ENCODE assay signal across 7 cellular contexts in genomic region chr11:65898656-65899355, GRCh38. TPM values are rescaled to one million over a fixed set of nuclear protein-coding genes. Genes with fewer than 3 reads are reported as not detected.
A peak's percentile ranks its signal among the peaks of the same experiment; 100 is the strongest.
DNase-seq lines count a peak whose midpoint lies in the region; ATAC-seq, FAIRE-seq and TF ChIP-seq lines count a peak whose summit lies in the region.
"Had no signal": no experiment of that assay in that cellular context is flagged by ENCODE, and none has a peak within 500 bp of the region (broad histone marks: within the 10 kb centered on the region; RNA-seq: fewer than 3 reads in every experiment).

No MANE protein-coding gene starts in this region.

- H3K27ac ChIP-seq in A549 (peak overlapping the region; percentile 97), SJCRH30 (no peak overlapping the region)

- ATAC-seq in A549 (no peak), HG02884 (IDR thresholded peaks at IDR 0.05; ENCODE audit: unreplicated experiment) (no peak)

- DNase-seq in A549 (ENCODE audit: low read depth in 1 of 2, low spot score in 1 of 2) (no peak), SJCRH30 (no peak), NCI-H1694 (lab: John Stamatoyannopoulos, UW) (no peak), NCI-H1048 (lab: John Stamatoyannopoulos, UW) (no peak)
- DNase-seq: NCI-H1105 treated with DMSO at 0.1 percent for 48 hours had no signal

- POLR2A ChIA-PET in A549 (lab: Yijun Ruan, JAX), result interaction anchor here (0.7 to 5.7 kb wide), 8 partner anchors 8 to 165 kb away, joined by 3 to 43 read pairs (median 9); partner anchors contain the start of genes CCDC85B and FIBP

- WGBS in A549 (ENCODE audit: missing lambda C conversion rate), result 2% methylated on average over 25 of the region's 28 CpGs

- CTCF ChIA-PET in A549 (lab: Yijun Ruan, JAX), result interaction anchor here (0.6 to 31.6 kb wide), 6 partner anchors 5 to 487 kb away, joined by 3 to 618 read pairs (median 7); partner anchors contain the start of genes C11orf68, CCDC85B, DRAP1 and FIBP

- H3K36me3 ChIP-seq in SJCRH30, result no peaks in the 10 kb centered on the region

- peak overlapping the region; percentile 90 for H3K4me2 ChIP-seq in A549

- TF ChIP-seq EP300 in A549 (IDR thresholded peaks at IDR 0.05), result no peak

- no peaks in the 10 kb centered on the region for H3K9me3 ChIP-seq in A549
- H3K9me3 ChIP-seq in SJCRH30 (replicated peaks), result no peaks in the 10 kb centered on the region
- no peaks in the 10 kb centered on the region for H3K9me3 ChIP-seq in iPS-18c (ENCODE audit: control insufficient read depth, insufficient read depth, low read length)

- TF ChIP-seq RAD21 in A549 (conservative IDR thresholded peaks at IDR 0.05 in 1 of 2, IDR thresholded peaks at IDR 0.05 in 1 of 2), result no peak

- H3K4me3 ChIP-seq in A549 (peak overlapping the region; percentile 93), SJCRH30 (peak overlapping the region; percentile 59), iPS-18c (ENCODE audit: insufficient read depth, low read depth, low read length) (peak overlapping the region; percentile 61)

- peaks cover 4% of the 10 kb centered on the region; the same call in 1 of the 2 replicates for H3K27me3 ChIP-seq in SJCRH30

- TF ChIP-seq POLR2A in A549 (IDR thresholded peaks at IDR 0.05; ENCODE audit: low read length), result no peak

- no peak for FAIRE-seq in A549 (lab: Jason Lieb, UNC)

- peaks cover 62% of the 10 kb centered on the region for H3K4me1 ChIP-seq in A549
- H3K4me1 ChIP-seq in SJCRH30, result peaks cover 34% of the 10 kb centered on the region

- no peak for TF ChIP-seq CTCF in A549 (IDR thresholded peaks at IDR 0.05)

TF ChIP-seq in A549, 52 proteins besides CTCF, POLR2A, EP300 and RAD21:
- no peak for TF ChIP-seq ATOH8 (CRISPR knock-in tag; IDR thresholded peaks at IDR 0.05; ENCODE audit: low read depth)
- peak; percentile 72; the same call in 1 of the 2 replicates for TF ChIP-seq TFCP2L1 (CRISPR knock-in tag; IDR thresholded peaks at IDR 0.05)
- TF ChIP-seq HMGXB4 (CRISPR knock-in tag; IDR thresholded peaks at IDR 0.05; ENCODE audit: borderline replicate concordance), result peak; percentile 88
- no peak for TF ChIP-seq ZSCAN20 (CRISPR knock-in tag; IDR thresholded peaks at IDR 0.05)
- no peak for TF ChIP-seq RNF2 (IDR thresholded peaks at IDR 0.05; ENCODE audit: borderline replicate concordance, low read depth)
- no peak for TF ChIP-seq EHF (CRISPR knock-in tag; IDR thresholded peaks at IDR 0.05)
- peak; percentile 28; the same call in 1 of the 2 replicates for TF ChIP-seq PHF8 (IDR thresholded peaks at IDR 0.05; ENCODE audit: borderline replicate concordance, low read depth)
- TF ChIP-seq BHLHE40 (IDR thresholded peaks at IDR 0.05; ENCODE audit: low read depth, low read length), result no peak
- TF ChIP-seq, protein P1, sequence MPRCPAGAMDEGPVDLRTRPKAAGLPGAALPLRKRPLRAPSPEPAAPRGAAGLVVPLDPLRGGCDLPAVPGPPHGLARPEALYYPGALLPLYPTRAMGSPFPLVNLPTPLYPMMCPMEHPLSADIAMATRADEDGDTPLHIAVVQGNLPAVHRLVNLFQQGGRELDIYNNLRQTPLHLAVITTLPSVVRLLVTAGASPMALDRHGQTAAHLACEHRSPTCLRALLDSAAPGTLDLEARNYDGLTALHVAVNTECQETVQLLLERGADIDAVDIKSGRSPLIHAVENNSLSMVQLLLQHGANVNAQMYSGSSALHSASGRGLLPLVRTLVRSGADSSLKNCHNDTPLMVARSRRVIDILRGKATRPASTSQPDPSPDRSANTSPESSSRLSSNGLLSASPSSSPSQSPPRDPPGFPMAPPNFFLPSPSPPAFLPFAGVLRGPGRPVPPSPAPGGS (IDR thresholded peaks at IDR 0.05), result no peak
- peak; percentile 25; the same call in 1 of the 2 replicates for TF ChIP-seq HOXB5 (CRISPR knock-in tag; IDR thresholded peaks at IDR 0.05)
- TF ChIP-seq KDM5A (IDR thresholded peaks at IDR 0.05), result no peak
- TF ChIP-seq POLR2AphosphoS2 (conservative IDR thresholded peaks at IDR 0.05; ENCODE audit: low read length), result no peak
- no peak for TF ChIP-seq CHD2 (IDR thresholded peaks at IDR 0.05; ENCODE audit: low read length, partially characterized antibody)
- no peak for TF ChIP-seq ZFP36 (IDR thresholded peaks at IDR 0.05; ENCODE audit: borderline replicate concordance, partially characterized antibody)

RNA-seq across cellular contexts. Expression of gene FOSL1, which starts 1.4 kb away (rescaled TPM):
- polyA plus RNA-seq in A549 (2011; rRNA removed) (6.7 and 9.6 TPM in 2 replicates), A549 (2017; fragmentation: RNase III; extraction: RNeasy Plus Mini Kit Qiagen cat#74134 plus additional on column Dnase treatment) (24.1 to 55.8 TPM (median 24.1 TPM) in 3 replicates)
- 25.5 and 36.0 TPM in 2 replicates for polyA plus RNA-seq in A549 (2012; cell fraction: cytosol; rRNA removed)
- polyA plus RNA-seq in A549 (2012; cell fraction: nucleus; rRNA removed), result 52.3 and 65.0 TPM in 2 replicates
- polyA minus RNA-seq in A549 (2011; rRNA and poly(A)+ RNA removed), result 12.7 and 21.5 TPM in 2 replicates
- 1.5 and 1.9 TPM in 2 replicates for total RNA-seq in SJCRH30 (2014; rRNA removed; shearing (Covaris generic))

RNA-seq across cellular contexts. Expression of gene CCDC85B, which starts 8.3 kb away (rescaled TPM):
- polyA plus RNA-seq in A549 (2011; rRNA removed) (5.4 and 7.3 TPM in 2 replicates), A549 (2017; fragmentation: RNase III; extraction: RNeasy Plus Mini Kit Qiagen cat#74134 plus additional on column Dnase treatment) (24.3 to 35.2 TPM (median 27.5 TPM) in 3 replicates)
- polyA plus RNA-seq in A549 (2012; cell fraction: cytosol; rRNA removed), result 66.8 and 76.8 TPM in 2 replicates
- polyA plus RNA-seq in A549 (2012; cell fraction: nucleus; rRNA removed), result 45.5 and 55.1 TPM in 2 replicates
- polyA minus RNA-seq in A549 (2011; rRNA and poly(A)+ RNA removed), result 1.7 and 2.4 TPM in 2 replicates
- total RNA-seq in SJCRH30 (2014; rRNA removed; shearing (Covaris generic)), result 25.2 and 30.6 TPM in 2 replicates

RNA-seq across cellular contexts. Expression of gene FIBP, which starts 10.5 kb away (rescaled TPM):
- 72.2 and 83.0 TPM in 2 replicates for polyA plus RNA-seq in A549 (2011; rRNA removed)
- 119 and 157 TPM in 2 replicates for polyA plus RNA-seq in A549 (2012; cell fraction: cytosol; rRNA removed)
- 121 and 152 TPM in 2 replicates for polyA plus RNA-seq in A549 (2012; cell fraction: nucleus; rRNA removed)
- polyA plus RNA-seq in A549 (2017; fragmentation: RNase III; extraction: RNeasy Plus Mini Kit Qiagen cat#74134 plus additional on column Dnase treatment), result 60.4 to 66.2 TPM (median 65.3 TPM) in 3 replicates
- polyA minus RNA-seq in A549 (2011; rRNA and poly(A)+ RNA removed), result 81.2 and 91.4 TPM in 2 replicates
- total RNA-seq in SJCRH30 (2014; rRNA removed; shearing (Covaris generic)), result 64.3 and 68.1 TPM in 2 replicates

RNA-seq across cellular contexts. Expression of gene CTSW, which starts 19.2 kb away (rescaled TPM):
- polyA plus RNA-seq in A549 (2011; rRNA removed), result not detected in 2 replicates
- 0.03 TPM in 2 replicates for polyA plus RNA-seq in A549 (2012; cell fraction: cytosol; rRNA removed)
- polyA plus RNA-seq in A549 (2012; cell fraction: nucleus; rRNA removed), result 0.07 TPM in 1 of 2 replicates, not detected in the other
- not detected in 3 replicates for polyA plus RNA-seq in A549 (2017; fragmentation: RNase III; extraction: RNeasy Plus Mini Kit Qiagen cat#74134 plus additional on column Dnase treatment)
- not detected in 2 replicates for polyA minus RNA-seq in A549 (2011; rRNA and poly(A)+ RNA removed)
- not detected in 2 replicates for total RNA-seq in SJCRH30 (2014; rRNA removed; shearing (Covaris generic))

RNA-seq across cellular contexts. Expression of gene C11orf68, which starts 20.1 kb away (rescaled TPM):
- polyA plus RNA-seq in A549 (2011; rRNA removed) (10.6 and 17.2 TPM in 2 replicates), A549 (2017; fragmentation: RNase III; extraction: RNeasy Plus Mini Kit Qiagen cat#74134 plus additional on column Dnase treatment) (16.5 to 23.1 TPM (median 17.0 TPM) in 3 replicates)
- polyA plus RNA-seq in A549 (2012; cell fraction: cytosol; rRNA removed), result 44.8 and 63.9 TPM in 2 replicates
- polyA plus RNA-seq in A549 (2012; cell fraction: nucleus; rRNA removed), result 72.3 and 76.6 TPM in 2 replicates
- 17.6 and 18.3 TPM in 2 replicates for polyA minus RNA-seq in A549 (2011; rRNA and poly(A)+ RNA removed)
- 9.2 and 10.3 TPM in 2 replicates for total RNA-seq in SJCRH30 (2014; rRNA removed; shearing (Covaris generic))
